ENCODE assay signal across 2 cellular contexts in the genomic region with DNA sequence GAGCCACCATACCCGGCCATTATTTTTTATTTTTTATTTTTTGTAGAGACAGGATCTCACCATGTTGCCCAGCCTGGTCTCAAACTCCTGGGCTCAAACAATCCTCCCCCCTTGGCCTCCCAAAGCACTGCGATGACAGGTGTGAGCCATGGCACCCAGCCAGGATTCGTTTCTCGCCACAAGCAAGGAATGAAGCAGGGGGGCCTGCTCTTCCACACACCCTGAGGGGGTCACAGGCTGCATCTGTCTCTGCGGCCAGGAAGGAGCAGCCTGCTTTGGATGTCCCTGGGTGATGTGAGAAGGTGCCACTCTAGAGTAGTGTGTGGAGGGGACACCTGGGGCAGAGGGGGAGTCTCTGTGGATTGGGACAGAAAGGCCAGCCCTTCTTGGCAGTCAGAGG.
TF ChIP-seq lines count a peak whose summit lies in the region.

No MANE protein-coding gene starts in this region.

TF ChIP-seq in HEK293, 187 proteins besides CTCF, POLR2A, EP300 and RAD21:
- TF ChIP-seq MZF1 (tag by site-specific recombination; IDR thresholded peaks at IDR 0.05; ENCODE audit: borderline replicate concordance) (no peak), ZNF341 (tag by site-specific recombination; IDR thresholded peaks at IDR 0.05; ENCODE audit: low read depth) (peak; percentile 41)

TF ChIP-seq in H1, 55 proteins besides CTCF, POLR2A, EP300 and RAD21:
- TF ChIP-seq CTBP2 (IDR thresholded peaks at IDR 0.05; ENCODE audit: borderline replicate concordance, insufficient read depth, insufficient read length, low read length) (no peak), NANOG (IDR thresholded peaks at IDR 0.05; ENCODE audit: insufficient read depth, low read depth, low read length, poor library complexity, severe bottlenecking) (no peak)
- TF ChIP-seq, protein P1, sequence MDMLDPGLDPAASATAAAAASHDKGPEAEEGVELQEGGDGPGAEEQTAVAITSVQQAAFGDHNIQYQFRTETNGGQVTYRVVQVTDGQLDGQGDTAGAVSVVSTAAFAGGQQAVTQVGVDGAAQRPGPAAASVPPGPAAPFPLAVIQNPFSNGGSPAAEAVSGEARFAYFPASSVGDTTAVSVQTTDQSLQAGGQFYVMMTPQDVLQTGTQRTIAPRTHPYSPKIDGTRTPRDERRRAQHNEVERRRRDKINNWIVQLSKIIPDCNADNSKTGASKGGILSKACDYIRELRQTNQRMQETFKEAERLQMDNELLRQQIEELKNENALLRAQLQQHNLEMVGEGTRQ (IDR thresholded peaks at IDR 0.05; ENCODE audit: low read length): no peak
- TF ChIP-seq, protein P2, sequence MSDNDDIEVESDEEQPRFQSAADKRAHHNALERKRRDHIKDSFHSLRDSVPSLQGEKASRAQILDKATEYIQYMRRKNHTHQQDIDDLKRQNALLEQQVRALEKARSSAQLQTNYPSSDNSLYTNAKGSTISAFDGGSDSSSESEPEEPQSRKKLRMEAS (IDR thresholded peaks at IDR 0.05): no peak
